Comparison of ENCODE assay signal across 26 cellular contexts in genomic region chr6:38268342-38268741, GRCh38.
A peak's percentile ranks its signal among the peaks of the same experiment; 100 is the strongest.
DNase-seq lines count a peak whose midpoint lies in the region; ATAC-seq, FAIRE-seq and TF ChIP-seq lines count a peak whose summit lies in the region.
"Had no signal": no experiment of that assay in that cellular context is flagged by ENCODE, and none has a peak within 500 bp of the region (broad histone marks: within the 10 kb centered on the region; RNA-seq: fewer than 3 reads in every experiment).

No MANE protein-coding gene starts in this region.

- no peak overlapping the region for H2AK9ac ChIP-seq in IMR-90 (replicated peaks; ENCODE audit: low read depth, low read length, poor library complexity)

- H2AFZ ChIP-seq in IMR-90 (replicated peaks; ENCODE audit: low read length, poor library complexity) = no peak overlapping the region

- peaks cover 32% of the 10 kb centered on the region for H3K4me1 Mint-ChIP-seq in mesothelial cell of epicardium

- H4K20me1 ChIP-seq in IMR-90 (ENCODE audit: insufficient read depth, low read length) = no peaks in the 10 kb centered on the region

- H3K27ac ChIP-seq in IMR-90 (ENCODE audit: insufficient read depth, low read length) = no peak overlapping the region
- H3K27ac ChIP-seq in caudate nucleus (ENCODE audit: low read depth, low read length) = peak overlapping the region; percentile 27
- peak overlapping the region in 3 of 4 donors; percentile 8 to 48 (median 24) for H3K27ac ChIP-seq in gastrocnemius medialis
- no peak overlapping the region for H3K27ac ChIP-seq in kidney (ENCODE audit: low read depth in 2 of 2, low read length in 2 of 2)
- H3K27ac ChIP-seq: C4-2B, SJSA1 had no signal

- H2BK15ac ChIP-seq in IMR-90 (ENCODE audit: low read depth, low read length) = peak overlapping the region; percentile 6; the same call in 1 of the 3 replicates

- no TSS peak for BruUV-seq in IMR-90 (replicated peaks; lab: Mats Ljungman, UMichigan)

- peak overlapping the region; percentile 48 for H3K27ac Mint-ChIP-seq in mesothelial cell of epicardium
- H3K27ac Mint-ChIP-seq: CD8-positive, alpha-beta memory T cell had no signal

- WGBS in IMR-90 (ENCODE audit: extremely low coverage in 2 of 2, insufficient read length in 1 of 2), 2 experiments = 40% methylated on average over 2 of the region's 4 CpGs; no CpG with 5 or more reads in 1 of the 2 experiments

- no peak overlapping the region for H3K4me3 ChIP-seq in IMR-90 (ENCODE audit: insufficient read depth, low read depth, low read length)
- H3K4me3 ChIP-seq in gastrocnemius medialis = no peak overlapping the region
- H3K4me3 ChIP-seq in kidney (ENCODE audit: low read length in 2 of 2) = no peak overlapping the region
- H3K4me3 ChIP-seq: SJSA1 had no signal

- H3K36me3 ChIP-seq in IMR-90 (ENCODE audit: control insufficient read depth, insufficient read depth, low read length) (no peaks in the 10 kb centered on the region), gastrocnemius medialis (no peaks in the 10 kb centered on the region), kidney (ENCODE audit: control insufficient read depth in 1 of 2, insufficient read depth in 2 of 2, low read length in 2 of 2) (no peaks in the 10 kb centered on the region)
- H3K36me3 ChIP-seq: SJSA1 had no signal

- H3K36me3 Mint-ChIP-seq in mesothelial cell of epicardium = no peaks in the 10 kb centered on the region

- peaks cover 0 to 15% of the 10 kb centered on the region in 2 experiments; a peak in 2 of 4 replicates for H3K79me1 ChIP-seq in IMR-90 (ENCODE audit: low read depth in 1 of 2, low read length in 2 of 2)

- H3K4me2 ChIP-seq in IMR-90 (ENCODE audit: low read depth, low read length) = no peak overlapping the region

- H4K8ac ChIP-seq in IMR-90 (ENCODE audit: low read depth in 2 of 2, low read length in 2 of 2) = no peak overlapping the region

- H3K18ac ChIP-seq in IMR-90 (ENCODE audit: low read depth, low read length) = no peak overlapping the region

- no peaks in the 10 kb centered on the region for H3K27me3 Mint-ChIP-seq in mesothelial cell of epicardium (ENCODE audit: low read depth)
- H3K27me3 Mint-ChIP-seq: CD8-positive, alpha-beta memory T cell had no signal

- H4K91ac ChIP-seq in IMR-90 (ENCODE audit: insufficient read depth, low read depth, low read length) = no peak overlapping the region

- H3K14ac ChIP-seq in IMR-90 (replicated peaks; ENCODE audit: low read depth, low read length) = 0 out of 2 replicates have a peak overlapping the region, but pooled peaks have one; percentile 20

- no peaks in the 10 kb centered on the region for H3K9me3 Mint-ChIP-seq in mesothelial cell of epicardium
- H3K9me3 Mint-ChIP-seq: CD8-positive, alpha-beta memory T cell had no signal

- CTCF ChIA-PET in IMR-90 (lab: Yijun Ruan, JAX) = no interaction called here

- in situ Hi-C loops in IMR-90 (cut with MboI; ENCODE audit: low sequenced_read_pairs) (no loop called here), gastrocnemius medialis (cut with MboI; ENCODE audit: low sequenced_read_pairs in 4 of 4) (no loop called here)

- intact Hi-C loops in IMR-90 (cut with micrococcal nuclease) (no loop called here), gastrocnemius medialis (cut with DNase I; ENCODE audit: low total_unique reads) (no loop called here), kidney (cut with DNase I) (no loop called here)

- no peak overlapping the region for H2BK20ac ChIP-seq in IMR-90 (ENCODE audit: low read depth, low read length)

- TF ChIP-seq POLR2A in IMR-90 (IDR thresholded peaks at IDR 0.05; ENCODE audit: low read depth, low read length) (no peak), gastrocnemius medialis (IDR thresholded peaks at IDR 0.05) (no peak)

- ATAC-seq in IMR-90 (ENCODE audit: low read depth) (no peak), gastrocnemius medialis (peak; percentile 9 to 63)

- TF ChIP-seq CTCF in IMR-90 (conservative IDR thresholded peaks at IDR 0.05; ENCODE audit: low read depth, low read length) = no peak
- no peak for TF ChIP-seq CTCF in mesothelial cell of epicardium (IDR thresholded peaks at IDR 0.05; ENCODE audit: unreplicated experiment)
- no peak for TF ChIP-seq CTCF in gastrocnemius medialis (IDR thresholded peaks at IDR 0.05 in 4 of 5, conservative IDR thresholded peaks at IDR 0.05 in 1 of 5)
- TF ChIP-seq CTCF in kidney (IDR thresholded peaks at IDR 0.05; ENCODE audit: borderline replicate concordance, extremely low read depth, insufficient read depth) = no peak

- no peak for FAIRE-seq in kidney (lab: Jason Lieb, UNC)
- FAIRE-seq: GM19239, H54, RCC 7860 had no signal

- H3K27me3 ChIP-seq in IMR-90 (ENCODE audit: control insufficient read depth, insufficient read depth, low read length) (no peaks in the 10 kb centered on the region), gastrocnemius medialis (no peaks in the 10 kb centered on the region)
- H3K27me3 ChIP-seq: SJSA1 had no signal

- H3K4ac ChIP-seq in IMR-90 (ENCODE audit: low read depth, low read length) = no peak overlapping the region

- H2BK5ac ChIP-seq in IMR-90 (ENCODE audit: low read depth, low read length, poor library complexity, severe bottlenecking) = no peak overlapping the region

- H3K9me3 ChIP-seq in IMR-90 (ENCODE audit: control insufficient read depth, insufficient read depth, low read length) (no peaks in the 10 kb centered on the region), gastrocnemius medialis (no peaks in the 10 kb centered on the region), kidney (ENCODE audit: control insufficient read depth in 1 of 2, low read length in 2 of 2) (no peaks in the 10 kb centered on the region)
- H3K9me3 ChIP-seq: SJSA1 had no signal

- POLR2A ChIA-PET in IMR-90 (lab: Charles Lee; ENCODE audit: unreplicated experiment) = no interaction called here

- no peak overlapping the region for H3K9ac ChIP-seq in IMR-90 (ENCODE audit: low read depth, low read length)
- H3K9ac ChIP-seq in kidney (ENCODE audit: low read length in 2 of 2) = no peak overlapping the region

- no peak overlapping the region for H4K5ac ChIP-seq in IMR-90 (ENCODE audit: low read depth, low read length)

- no peak overlapping the region for H2AK5ac ChIP-seq in IMR-90 (ENCODE audit: low read depth, low read length)

- dilution Hi-C loops in IMR-90 (cut with HindIII; ENCODE audit: low sequenced_read_pairs, unreplicated experiment) = no loop called here

- no peak overlapping the region; the same call in 1 of the 2 replicates for H2BK120ac ChIP-seq in IMR-90 (ENCODE audit: low read depth, low read length)

- H3K23ac ChIP-seq in IMR-90 (ENCODE audit: low read depth, low read length) = no peak overlapping the region

- DNase-seq in IMR-90 = no peak
- DNase-seq in caudate nucleus (lab: John Stamatoyannopoulos, UW) = no peak
- DNase-seq in mesothelial cell of epicardium (ENCODE audit: low spot score in 2 of 2, unreplicated experiment in 2 of 2) = no peak
- no peak for DNase-seq in gastrocnemius medialis
- DNase-seq in kidney tubule cell (ENCODE audit: low spot score) = no peak
- no peak for DNase-seq in putamen (ENCODE audit: low spot score)
- DNase-seq in NCI-H510A (lab: John Stamatoyannopoulos, UW) = no peak
- DNase-seq in kidney = no peak
- DNase-seq: AML-193; Calu3; CD8-positive, alpha-beta memory T cell; DMS153; GF-D8; Karpas-422; MV-4-11; NCI-H1105 treated with DMSO at 0.1 percent for 48 hours; NCI-H1694; NCI-H2081 treated with DMSO at 0.1 percent for 48 hours; NCI-H2171 treated with DMSO at 0.1 percent for 48 hours; NCI-H526; OCI-M1 had no signal

- H3K9me1 ChIP-seq in IMR-90 (ENCODE audit: insufficient read depth, low read length) = peaks cover 23% of the 10 kb centered on the region

- no peak for TF ChIP-seq RAD21 in IMR-90 (IDR thresholded peaks at IDR 0.05; ENCODE audit: low read length)

- H3K56ac ChIP-seq in IMR-90 (ENCODE audit: extremely low read depth, insufficient read depth, low read length) = no peak overlapping the region

- H3K4me1 ChIP-seq in IMR-90 (ENCODE audit: control insufficient read depth, insufficient read depth, low read length) = peaks cover 25% of the 10 kb centered on the region
- peaks cover 34 to 38% of the 10 kb centered on the region in 2 donors for H3K4me1 ChIP-seq in gastrocnemius medialis
- H3K4me1 ChIP-seq in kidney (ENCODE audit: control insufficient read depth in 1 of 2, insufficient read depth in 1 of 2, low read depth in 1 of 2, low read length in 2 of 2) = peaks cover 5 to 8% of the 10 kb centered on the region in 2 donors

- no peak overlapping the region for H3K4me3 Mint-ChIP-seq in mesothelial cell of epicardium
- H3K4me3 Mint-ChIP-seq: CD8-positive, alpha-beta memory T cell had no signal

TF ChIP-seq in IMR-90, 13 proteins besides CTCF, POLR2A, EP300 and RAD21:
- TF ChIP-seq CHD1 (IDR thresholded peaks at IDR 0.05; ENCODE audit: low read depth, low read length) = no peak
- no peak for TF ChIP-seq FOS (IDR thresholded peaks at IDR 0.05; ENCODE audit: low read depth, low read length)
- no peak for TF ChIP-seq MXI1 (IDR thresholded peaks at IDR 0.05; ENCODE audit: borderline replicate concordance, low read depth, low read length)
- TF ChIP-seq CEBPB (IDR thresholded peaks at IDR 0.05; ENCODE audit: low read depth, low read length) = no peak
- TF ChIP-seq MAFK (IDR thresholded peaks at IDR 0.05; ENCODE audit: low read depth, low read length) = no peak
- no peak for TF ChIP-seq MAZ (IDR thresholded peaks at IDR 0.05; ENCODE audit: borderline replicate concordance, low read depth, low read length)
- no peak for TF ChIP-seq ELK1 (IDR thresholded peaks at IDR 0.05; ENCODE audit: borderline replicate concordance, low read depth, low read length)
- TF ChIP-seq RFX5 (IDR thresholded peaks at IDR 0.05; ENCODE audit: low read depth, low read length) = no peak
- no peak for TF ChIP-seq SMC3 (IDR thresholded peaks at IDR 0.05; ENCODE audit: low read depth, low read length)

Comparison
In these comparisons a context has a peak if more than half of its experiments do, and no peak if none do; other contexts are left out.
1. H3K27ac ChIP-seq: peak in caudate nucleus (single experiment) and gastrocnemius medialis (3 of 4); none in IMR-90 (single experiment) and kidney (0 of 2).